9 cellular contexts compared by ENCODE assay signal in genomic region chr22:38176170-38176741, GRCh38. TPM values are rescaled to one million over a fixed set of nuclear protein-coding genes. Genes with fewer than 3 reads are reported as not detected.
A peak's percentile ranks its signal among the peaks of the same experiment; 100 is the strongest.
DNase-seq lines count a peak whose midpoint lies in the region; ATAC-seq, FAIRE-seq and TF ChIP-seq lines count a peak whose summit lies in the region.
"Had no signal": no experiment of that assay in that cellular context is flagged by ENCODE, and none has a peak within 500 bp of the region (broad histone marks: within the 10 kb centered on the region; RNA-seq: fewer than 3 reads in every experiment).

No MANE protein-coding gene starts in this region.

- dilution Hi-C loops in mammary epithelial cell (cut with HindIII; ENCODE audit: low sequenced_read_pairs) = loop anchor here (10.0 kb wide), 1 partner anchor 429 kb away; no protein-coding TSS in a partner anchor

- TF ChIP-seq CTCF in mammary epithelial cell (conservative IDR thresholded peaks at IDR 0.05 in 1 of 2, IDR thresholded peaks at IDR 0.05 in 1 of 2; ENCODE audit: extremely low read depth in 1 of 2, insufficient read depth in 1 of 2, low read depth in 1 of 2, low read length in 2 of 2) (no peak), lower lobe of right lung (IDR thresholded peaks at IDR 0.05) (no peak)

- no peaks in the 10 kb centered on the region for H3K9me3 ChIP-seq in mammary epithelial cell (replicated peaks; ENCODE audit: insufficient read depth, low read length)
- H3K9me3 ChIP-seq in lower lobe of right lung = no peaks in the 10 kb centered on the region
- no peaks in the 10 kb centered on the region for H3K9me3 ChIP-seq in aorta (ENCODE audit: control insufficient read depth, low read length)

- ATAC-seq in lower lobe of right lung (peak; percentile 21 to 30), aorta (ENCODE audit: low FRiP score) (peak; percentile 64), GM18502 (IDR thresholded peaks at IDR 0.05; ENCODE audit: poor library complexity, unreplicated experiment) (no peak)
- ATAC-seq: K562 had no signal

- no peak overlapping the region for H3K4me2 ChIP-seq in mammary epithelial cell (ENCODE audit: insufficient read depth, low read depth, low read length)

- no peak for FAIRE-seq in RCC 7860 (lab: Jason Lieb, UNC)
- FAIRE-seq: K562 had no signal

- H2AFZ ChIP-seq in mammary epithelial cell (ENCODE audit: low read depth, low read length) = peak overlapping the region; percentile 23

- BruUV-seq in mammary epithelial cell (replicated peaks; lab: Mats Ljungman, UMichigan) = no TSS peak

- no peaks in the 10 kb centered on the region for H3K79me2 ChIP-seq in mammary epithelial cell (ENCODE audit: insufficient read depth, low read length)

- H3K9ac ChIP-seq in mammary epithelial cell (ENCODE audit: insufficient read depth, low read length) = no peak overlapping the region

- peaks cover 54% of the 10 kb centered on the region for H3K4me1 ChIP-seq in mammary epithelial cell (ENCODE audit: insufficient read depth, low read length)
- peaks cover 75% of the 10 kb centered on the region for H3K4me1 ChIP-seq in lower lobe of right lung
- H3K4me1 ChIP-seq in aorta (ENCODE audit: control insufficient read depth in 1 of 2, insufficient read depth in 2 of 2, low read length in 2 of 2) = no peaks in the 10 kb centered on the region

- WGBS in mammary epithelial cell (ENCODE audit: low coverage, missing lambda C conversion rate) = 45% methylated on average over 9 of the region's 14 CpGs
- WGBS in aorta, 2 donors = 73 to 76% methylated on average over 14 of the region's 14 CpGs

- H3K27ac ChIP-seq in mammary epithelial cell (ENCODE audit: insufficient read depth, low read depth, low read length) (no peak overlapping the region), lower lobe of right lung (peak overlapping the region; percentile 79), aorta (ENCODE audit: low read depth in 1 of 2, low read length in 2 of 2) (no peak overlapping the region)

- H3K36me3 ChIP-seq in mammary epithelial cell (ENCODE audit: insufficient read depth, low read length) (no peaks in the 10 kb centered on the region), lower lobe of right lung (no peaks in the 10 kb centered on the region), aorta (ENCODE audit: control insufficient read depth in 1 of 2, insufficient read depth in 2 of 2, low read length in 1 of 2) (no peaks in the 10 kb centered on the region)

- DNase-seq in ELR (ENCODE audit: low read depth) (peak; percentile 70), RCC 7860 (ENCODE audit: low spot score) (peak; percentile 67), mammary epithelial cell (peak; percentile 80), lower lobe of right lung (peak; percentile 79), aorta (peak; percentile 80 to 90), cerebellum (ENCODE audit: low spot score) (no peak), NCI-H748 treated with DMSO at 0.1 percent for 48 hours (lab: John Stamatoyannopoulos, UW) (no peak)

- intact Hi-C loops in mammary epithelial cell (cut with micrococcal nuclease) = no loop called here
- intact Hi-C loops in lower lobe of right lung (cut with DNase I) = no loop called here
- intact Hi-C loops in aorta (cut with DNase I) = no loop called here

- H3K4me3 ChIP-seq in mammary epithelial cell (replicated peaks in 1 of 3; ENCODE audit: insufficient read depth in 1 of 3, low read depth in 2 of 3, low read length in 3 of 3) (no peak overlapping the region), lower lobe of right lung (no peak overlapping the region), aorta (ENCODE audit: low read length in 2 of 2) (no peak overlapping the region)
- H3K4me3 ChIP-seq: K562 had no signal

- H3K27me3 ChIP-seq in mammary epithelial cell (ENCODE audit: insufficient read depth, low read length) (no peaks in the 10 kb centered on the region), lower lobe of right lung (ENCODE audit: low read depth) (no peaks in the 10 kb centered on the region), aorta (ENCODE audit: control insufficient read depth in 1 of 2, insufficient read depth in 2 of 2, low read length in 1 of 2) (no peaks in the 10 kb centered on the region)

- CTCF ChIA-PET in mammary epithelial cell (lab: Charles Lee; ENCODE audit: low non-redundant PET) = interaction anchor here (0.6 kb wide), 1 partner anchor 549 kb away, joined by 3 read pairs; no protein-coding TSS in a partner anchor

- in situ Hi-C loops in mammary epithelial cell (cut with MboI; ENCODE audit: low sequenced_read_pairs in 2 of 2) = no loop called here

- no peaks in the 10 kb centered on the region for H4K20me1 ChIP-seq in mammary epithelial cell (ENCODE audit: insufficient read depth, low read length)

RNA-seq across cellular contexts. Expression of gene PLA2G6, which starts 5.4 kb away (rescaled TPM):
- total RNA-seq in mammary epithelial cell (10 to 100 TPM; 12.8 to 20.2 TPM), lower lobe of right lung (60.8 TPM), aorta (10 to 100 TPM; 25.0 to 25.8 TPM), cerebellum (19.9 TPM)
- polyA plus RNA-seq in mammary epithelial cell (7.8 TPM), aorta (10 to 100 TPM in 1 of 2 donors, 1 to 10 TPM in 1; 8.8 to 74.1 TPM)
- 7.9 TPM for polyA minus RNA-seq in mammary epithelial cell

RNA-seq across cellular contexts. Expression of gene MAFF, which starts 25.5 kb away (rescaled TPM):
- total RNA-seq in mammary epithelial cell (10 to 100 TPM; 17.0 to 48.5 TPM), lower lobe of right lung (41.3 TPM), aorta (100 to 1,000 TPM in 1 of 2 donors, 10 to 100 TPM in 1; 73.1 to 145 TPM), cerebellum (5.2 TPM)
- polyA plus RNA-seq in mammary epithelial cell (13.9 TPM), aorta (10 to 100 TPM; 57.4 to 86.8 TPM)
- polyA minus RNA-seq in mammary epithelial cell = 5.3 TPM

Comparison
In these comparisons a context has a peak if more than half of its experiments do, and no peak if none do; other contexts are left out.
1. DNase-seq: peak in ELR (single experiment), RCC 7860 (single experiment), mammary epithelial cell (single experiment), lower lobe of right lung (single experiment) and aorta (2 of 2); none in cerebellum (single experiment) and NCI-H748 treated with DMSO at 0.1 percent for 48 hours (single experiment).